ENCODE assay signal across 14 cellular contexts in the genomic region with DNA sequence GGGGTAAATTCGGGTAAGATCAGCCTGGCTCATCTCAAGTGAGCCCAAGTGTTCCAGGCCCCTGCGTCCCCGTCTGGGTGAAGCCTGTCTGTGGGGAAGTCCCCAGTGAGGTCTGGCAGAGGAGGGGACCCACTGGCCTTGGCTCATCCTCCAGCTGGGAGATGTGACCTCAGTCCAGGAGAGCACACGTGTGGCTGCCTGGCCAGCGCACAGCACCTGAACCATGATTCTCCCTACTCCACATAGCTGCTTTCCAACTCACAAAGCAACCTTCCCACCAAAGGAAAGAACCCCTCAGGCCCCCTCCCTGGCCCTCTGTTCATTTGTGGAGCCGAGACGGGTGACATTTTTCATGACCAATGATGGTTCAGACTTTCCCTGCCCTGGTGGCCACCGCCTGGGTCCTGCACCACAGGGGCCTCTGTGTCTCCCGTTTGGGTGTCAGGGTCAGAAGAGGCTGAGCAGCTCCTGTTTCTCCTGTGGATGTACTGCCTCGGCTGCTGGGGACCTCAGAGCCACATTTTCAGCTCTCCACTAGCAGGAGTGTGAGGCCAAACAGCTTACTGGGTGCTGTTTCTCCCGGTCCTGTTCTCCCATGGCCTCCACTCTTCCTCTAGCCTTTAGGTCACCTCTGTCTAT.
A peak's percentile ranks its signal among the peaks of the same experiment; 100 is the strongest.
DNase-seq lines count a peak whose midpoint lies in the region; ATAC-seq and TF ChIP-seq lines count a peak whose summit lies in the region.
"Had no signal": no experiment of that assay in that cellular context is flagged by ENCODE, and none has a peak within 500 bp of the region (broad histone marks: within the 10 kb centered on the region; RNA-seq: fewer than 3 reads in every experiment).

No MANE protein-coding gene starts in this region.

- no peak overlapping the region for H3K27ac Mint-ChIP-seq in activated naive CD4-positive, alpha-beta T cell treated with anti-CD3 and anti-CD28 coated beads, Interleukin-2, amount 10 ng/mL, durations not matched to agents 7 days and 5 days
- no peak overlapping the region for H3K27ac Mint-ChIP-seq in endodermal cell
- no peak overlapping the region for H3K27ac Mint-ChIP-seq in activated CD4-positive, alpha-beta T cell treated with anti-CD3 and anti-CD28 coated beads for 36 hours

- H3K4me3 ChIP-seq in endodermal cell (ENCODE audit: low read length): no peak overlapping the region
- H3K4me3 ChIP-seq: HAP-1 had no signal

- 73 to 83% methylated on average over 7 to 11 of the region's 11 CpGs for WGBS in endodermal cell (ENCODE audit: insufficient coverage in 1 of 2, insufficient read length in 1 of 2), 2 experiments

- POLR2A ChIA-PET in activated CD4-positive, alpha-beta T cell treated with anti-CD3 and anti-CD28 coated beads for 36 hours (lab: Charles Lee): no interaction called here

- H3K4me1 ChIP-seq in endodermal cell (ENCODE audit: control insufficient read depth, insufficient read depth, low read length): no peaks in the 10 kb centered on the region
- H3K4me1 ChIP-seq: Caco-2, HAP-1 had no signal

- no peaks in the 10 kb centered on the region for H3K4me1 Mint-ChIP-seq in activated naive CD4-positive, alpha-beta T cell treated with anti-CD3 and anti-CD28 coated beads, Interleukin-2, amount 10 ng/mL, durations not matched to agents 7 days and 5 days
- H3K4me1 Mint-ChIP-seq in endodermal cell: no peaks in the 10 kb centered on the region
- no peaks in the 10 kb centered on the region for H3K4me1 Mint-ChIP-seq in activated CD4-positive, alpha-beta T cell treated with anti-CD3 and anti-CD28 coated beads for 36 hours

- H3K27me3 Mint-ChIP-seq in activated naive CD4-positive, alpha-beta T cell treated with anti-CD3 and anti-CD28 coated beads, Interleukin-2, amount 10 ng/mL, durations not matched to agents 7 days and 5 days: no peaks in the 10 kb centered on the region
- H3K27me3 Mint-ChIP-seq in endodermal cell (ENCODE audit: insufficient read depth): peaks cover 5% of the 10 kb centered on the region
- H3K27me3 Mint-ChIP-seq in activated CD4-positive, alpha-beta T cell treated with anti-CD3 and anti-CD28 coated beads for 36 hours: no peaks in the 10 kb centered on the region

- H3K27ac ChIP-seq in endodermal cell (ENCODE audit: low read depth, low read length): no peak overlapping the region

- no peak overlapping the region for H3K4me3 Mint-ChIP-seq in activated naive CD4-positive, alpha-beta T cell treated with anti-CD3 and anti-CD28 coated beads, Interleukin-2, amount 10 ng/mL, durations not matched to agents 7 days and 5 days
- H3K4me3 Mint-ChIP-seq in endodermal cell: no peak overlapping the region
- no peak overlapping the region for H3K4me3 Mint-ChIP-seq in activated CD4-positive, alpha-beta T cell treated with anti-CD3 and anti-CD28 coated beads for 36 hours

- no peaks in the 10 kb centered on the region for H3K36me3 ChIP-seq in endodermal cell (ENCODE audit: control insufficient read depth, insufficient read depth, low read length)
- H3K36me3 ChIP-seq: HAP-1 had no signal

- peak; percentile 4 for DNase-seq in activated naive CD4-positive, alpha-beta T cell treated with anti-CD3 and anti-CD28 coated beads, Interleukin-2, amount 10 ng/mL, durations not matched to agents 7 days and 5 days
- no peak for DNase-seq in activated naive CD4-positive, alpha-beta T cell treated with Interleukin-2 at 50 U/mL for 16 hours
- peak; percentile 41 for DNase-seq in endodermal cell
- DNase-seq in posterior vena cava (ENCODE audit: low spot score): peak; percentile 68
- peak; percentile 29 for DNase-seq in ureter (ENCODE audit: low spot score)
- DNase-seq in activated CD4-positive, alpha-beta T cell treated with anti-CD3 and anti-CD28 coated beads for 36 hours: no peak
- DNase-seq in HPDE6-E6E7 (ENCODE audit: extremely low spot score): no peak
- DNase-seq: Caco-2, Kasumi-1, NCI-H187 treated with DMSO at 0.1 percent for 48 hours, NCI-H446 treated with DMSO at 0.1 percent for 48 hours, NCI-H748 treated with DMSO at 0.1 percent for 48 hours had no signal

- TF ChIP-seq CTCF in endodermal cell (conservative IDR thresholded peaks at IDR 0.05): no peak

- CTCF ChIA-PET in activated naive CD4-positive, alpha-beta T cell treated with anti-CD3 and anti-CD28 coated beads, Interleukin-2, amount 10 ng/mL, durations not matched to agents 7 days and 5 days (lab: Charles Lee): no interaction called here
- CTCF ChIA-PET in activated CD4-positive, alpha-beta T cell treated with anti-CD3 and anti-CD28 coated beads for 36 hours (lab: Charles Lee): no interaction called here

- H3K9ac ChIP-seq in endodermal cell (ENCODE audit: extremely low read depth, low read length, poor library complexity, severe bottlenecking): no peak overlapping the region

- peaks cover 2% of the 10 kb centered on the region for H3K9me3 Mint-ChIP-seq in activated naive CD4-positive, alpha-beta T cell treated with anti-CD3 and anti-CD28 coated beads, Interleukin-2, amount 10 ng/mL, durations not matched to agents 7 days and 5 days
- no peaks in the 10 kb centered on the region for H3K9me3 Mint-ChIP-seq in endodermal cell
- H3K9me3 Mint-ChIP-seq in activated CD4-positive, alpha-beta T cell treated with anti-CD3 and anti-CD28 coated beads for 36 hours (ENCODE audit: low read depth): no peaks in the 10 kb centered on the region

- no peaks in the 10 kb centered on the region for H3K9me3 ChIP-seq in endodermal cell (ENCODE audit: control insufficient read depth, low read length)
- H3K9me3 ChIP-seq: Caco-2, HAP-1 had no signal

- H3K27me3 ChIP-seq in endodermal cell (ENCODE audit: control insufficient read depth, insufficient read depth, low read length, poor library complexity, severe bottlenecking): no peaks in the 10 kb centered on the region

- no peaks in the 10 kb centered on the region for H3K36me3 Mint-ChIP-seq in activated naive CD4-positive, alpha-beta T cell treated with anti-CD3 and anti-CD28 coated beads, Interleukin-2, amount 10 ng/mL, durations not matched to agents 7 days and 5 days
- no peaks in the 10 kb centered on the region for H3K36me3 Mint-ChIP-seq in endodermal cell (ENCODE audit: low read depth)
- H3K36me3 Mint-ChIP-seq in activated CD4-positive, alpha-beta T cell treated with anti-CD3 and anti-CD28 coated beads for 36 hours (ENCODE audit: low read depth): no peaks in the 10 kb centered on the region

- intact Hi-C loops in posterior vena cava (cut with DNase I): no loop called here
- intact Hi-C loops in activated CD4-positive, alpha-beta T cell treated with anti-CD3 and anti-CD28 coated beads for 36 hours (cut with DNase I, micrococcal nuclease): no loop called here

- ATAC-seq in activated CD4-positive, alpha-beta T cell treated with anti-CD3 and anti-CD28 coated beads for 36 hours: no peak
- ATAC-seq in GM21717 (IDR thresholded peaks at IDR 0.05; ENCODE audit: unreplicated experiment): no peak

Comparison
In these comparisons a context has a peak if more than half of its experiments do, and no peak if none do; other contexts are left out.
1. DNase-seq: peak in activated naive CD4-positive, alpha-beta T cell treated with anti-CD3 and anti-CD28 coated beads, Interleukin-2, amount 10 ng/mL, durations not matched to agents 7 days and 5 days (single experiment), endodermal cell (single experiment), posterior vena cava (single experiment) and ureter (single experiment); none in activated naive CD4-positive, alpha-beta T cell treated with Interleukin-2 at 50 U/mL for 16 hours (single experiment), activated CD4-positive, alpha-beta T cell treated with anti-CD3 and anti-CD28 coated beads for 36 hours (single experiment) and HPDE6-E6E7 (single experiment).